Comparison of ENCODE assay signal across 17 cellular contexts in genomic region chr12:111759991-111760390, GRCh38. TPM values are rescaled to one million over a fixed set of nuclear protein-coding genes. Genes with fewer than 3 reads are reported as not detected.
A peak's percentile ranks its signal among the peaks of the same experiment; 100 is the strongest.
DNase-seq lines count a peak whose midpoint lies in the region; ATAC-seq and TF ChIP-seq lines count a peak whose summit lies in the region.
"Had no signal": no experiment of that assay in that cellular context is flagged by ENCODE, and none has a peak within 500 bp of the region (broad histone marks: within the 10 kb centered on the region; RNA-seq: fewer than 3 reads in every experiment).

No MANE protein-coding gene starts in this region.

- WGBS in mesenchymal stem cell, result 92% methylated on average over 9 of the region's 9 CpGs

- H3K4me1 ChIP-seq in mesenchymal stem cell (ENCODE audit: control insufficient read depth, insufficient read depth, low read depth, low read length), result peaks cover 22% of the 10 kb centered on the region
- H3K4me1 ChIP-seq in vagina, result peaks cover 17% of the 10 kb centered on the region
- H3K4me1 ChIP-seq: SJSA1 had no signal

- H4K8ac ChIP-seq in mesenchymal stem cell (ENCODE audit: low read length), result no peak overlapping the region

- DNase-seq in left ventricle myocardium superior (peak; percentile 18), cardiac septum (ENCODE audit: low spot score) (no peak), NCI-H82 (lab: John Stamatoyannopoulos, UW) (peak; percentile 98), mesenchymal stem cell (no peak), ureter (ENCODE audit: low spot score) (no peak), vagina (ENCODE audit: extremely low spot score in 2 of 2) (no peak)
- DNase-seq: COR-L47, DMS79, HFFc6, NCI-H1105 treated with DMSO at 0.1 percent for 48 hours, NCI-H1694 treated with DMSO at 0.1 percent for 48 hours, NCI-H2107, NCI-H345, RPMI8226 had no signal

- intact Hi-C loops in left ventricle myocardium superior (cut with micrococcal nuclease) (loop anchor here (10.0 kb wide), 1 partner anchor 55 kb away; no protein-coding TSS in a partner anchor), cardiac septum (cut with DNase I) (no loop called here), vagina (cut with DNase I) (no loop called here)

- no peak overlapping the region for H3K23ac ChIP-seq in mesenchymal stem cell (ENCODE audit: low read length in 2 of 2)

- no peaks in the 10 kb centered on the region for H3K9me3 ChIP-seq in mesenchymal stem cell (ENCODE audit: control insufficient read depth, low read length)
- no peaks in the 10 kb centered on the region for H3K9me3 ChIP-seq in vagina
- H3K9me3 ChIP-seq: SJSA1 had no signal

- no peak overlapping the region for H3K9ac ChIP-seq in mesenchymal stem cell (ENCODE audit: low read length)

- no peak overlapping the region for H3K14ac ChIP-seq in mesenchymal stem cell (ENCODE audit: low read length in 2 of 2)

- H3K18ac ChIP-seq in mesenchymal stem cell (ENCODE audit: low read depth in 1 of 2, low read length in 2 of 2), result no peak overlapping the region

- H2BK12ac ChIP-seq in mesenchymal stem cell (ENCODE audit: low read length in 2 of 2), result no peak overlapping the region

- H3K79me1 ChIP-seq in mesenchymal stem cell (replicated peaks; ENCODE audit: low read length, poor library complexity, severe bottlenecking), result no peaks in the 10 kb centered on the region

- H3K27me3 ChIP-seq in mesenchymal stem cell (ENCODE audit: control insufficient read depth in 1 of 2, insufficient read depth in 1 of 2, low read length in 2 of 2), result peaks cover 19 to 40% of the 10 kb centered on the region in 2 experiments
- H3K27me3 ChIP-seq in vagina, result no peaks in the 10 kb centered on the region
- H3K27me3 ChIP-seq: SJSA1 had no signal

- H3K36me3 ChIP-seq in mesenchymal stem cell (ENCODE audit: control insufficient read depth in 1 of 2, insufficient read depth in 2 of 2, low read depth in 1 of 2, low read length in 2 of 2), result peaks cover 17 to 19% of the 10 kb centered on the region in 2 experiments
- no peaks in the 10 kb centered on the region for H3K36me3 ChIP-seq in vagina
- H3K36me3 ChIP-seq: SJSA1 had no signal

- H3K4me3 ChIP-seq in mesenchymal stem cell (ENCODE audit: insufficient read depth in 1 of 2, low read depth in 1 of 2, low read length in 2 of 2) (no peak overlapping the region), vagina (no peak overlapping the region)
- H3K4me3 ChIP-seq: SJSA1 had no signal

- H3K4ac ChIP-seq in mesenchymal stem cell (ENCODE audit: low read depth in 1 of 2, low read length in 2 of 2), result no peak overlapping the region

- ATAC-seq in left ventricle myocardium superior (no peak), GM19324 (IDR thresholded peaks at IDR 0.05; ENCODE audit: low FRiP score, unreplicated experiment) (no peak), HG03378 (IDR thresholded peaks at IDR 0.05; ENCODE audit: unreplicated experiment) (no peak)

- no peak overlapping the region for H2AK5ac ChIP-seq in mesenchymal stem cell (ENCODE audit: low read length, severe bottlenecking)

- H2BK120ac ChIP-seq in mesenchymal stem cell (ENCODE audit: low read depth, low read length), result no peak overlapping the region

- no peak overlapping the region for H2AFZ ChIP-seq in mesenchymal stem cell (ENCODE audit: low read depth, low read length)

- TF ChIP-seq CTCF in vagina (IDR thresholded peaks at IDR 0.05), result no peak

- H3K27ac ChIP-seq in mesenchymal stem cell (ENCODE audit: low read length, poor library complexity, severe bottlenecking), result no peak overlapping the region
- no peak overlapping the region for H3K27ac ChIP-seq in vagina
- H3K27ac ChIP-seq: SJSA1 had no signal

- no peak overlapping the region for H2BK5ac ChIP-seq in mesenchymal stem cell (ENCODE audit: low read depth, low read length, poor library complexity, severe bottlenecking)

- H2BK15ac ChIP-seq in mesenchymal stem cell (ENCODE audit: low read depth, poor library complexity, severe bottlenecking), result no peak overlapping the region

- H3K4me2 ChIP-seq in mesenchymal stem cell (ENCODE audit: low read length, poor library complexity, severe bottlenecking), result no peak overlapping the region

- H4K91ac ChIP-seq in mesenchymal stem cell (ENCODE audit: low read length), result peak overlapping the region; percentile 2

- TF ChIP-seq POLR2A in vagina (IDR thresholded peaks at IDR 0.05), result no peak

RNA-seq across cellular contexts. Expression of gene ALDH2, which starts 6.7 kb away (rescaled TPM):
- 410 TPM for total RNA-seq in left ventricle myocardium superior
- total RNA-seq in cardiac septum, result 168 TPM
- 54.3 TPM for polyA plus RNA-seq in mesenchymal stem cell (2013, experiment 1 of 2)
- 52.7 TPM for polyA plus RNA-seq in mesenchymal stem cell (2013, experiment 2 of 2)
- total RNA-seq in ureter, result 66.9 TPM
- total RNA-seq in vagina, result 97.2 TPM

Comparison
In these comparisons a context has a peak if more than half of its experiments do, and no peak if none do; other contexts are left out.
1. DNase-seq: peak in left ventricle myocardium superior (single experiment) and NCI-H82 (single experiment); none in cardiac septum (single experiment), mesenchymal stem cell (single experiment), ureter (single experiment) and vagina (0 of 2).